In genomic region chr13:36912983-36913382, GRCh38 we compare ENCODE assay signal across 1 cellular context.
A peak's percentile ranks its signal among the peaks of the same experiment; 100 is the strongest.
TF ChIP-seq lines count a peak whose summit lies in the region.

No MANE protein-coding gene starts in this region.

TF ChIP-seq in K562, 482 proteins besides CTCF, POLR2A, EP300 and RAD21 (continued from another document):
- TF ChIP-seq, protein P1, sequence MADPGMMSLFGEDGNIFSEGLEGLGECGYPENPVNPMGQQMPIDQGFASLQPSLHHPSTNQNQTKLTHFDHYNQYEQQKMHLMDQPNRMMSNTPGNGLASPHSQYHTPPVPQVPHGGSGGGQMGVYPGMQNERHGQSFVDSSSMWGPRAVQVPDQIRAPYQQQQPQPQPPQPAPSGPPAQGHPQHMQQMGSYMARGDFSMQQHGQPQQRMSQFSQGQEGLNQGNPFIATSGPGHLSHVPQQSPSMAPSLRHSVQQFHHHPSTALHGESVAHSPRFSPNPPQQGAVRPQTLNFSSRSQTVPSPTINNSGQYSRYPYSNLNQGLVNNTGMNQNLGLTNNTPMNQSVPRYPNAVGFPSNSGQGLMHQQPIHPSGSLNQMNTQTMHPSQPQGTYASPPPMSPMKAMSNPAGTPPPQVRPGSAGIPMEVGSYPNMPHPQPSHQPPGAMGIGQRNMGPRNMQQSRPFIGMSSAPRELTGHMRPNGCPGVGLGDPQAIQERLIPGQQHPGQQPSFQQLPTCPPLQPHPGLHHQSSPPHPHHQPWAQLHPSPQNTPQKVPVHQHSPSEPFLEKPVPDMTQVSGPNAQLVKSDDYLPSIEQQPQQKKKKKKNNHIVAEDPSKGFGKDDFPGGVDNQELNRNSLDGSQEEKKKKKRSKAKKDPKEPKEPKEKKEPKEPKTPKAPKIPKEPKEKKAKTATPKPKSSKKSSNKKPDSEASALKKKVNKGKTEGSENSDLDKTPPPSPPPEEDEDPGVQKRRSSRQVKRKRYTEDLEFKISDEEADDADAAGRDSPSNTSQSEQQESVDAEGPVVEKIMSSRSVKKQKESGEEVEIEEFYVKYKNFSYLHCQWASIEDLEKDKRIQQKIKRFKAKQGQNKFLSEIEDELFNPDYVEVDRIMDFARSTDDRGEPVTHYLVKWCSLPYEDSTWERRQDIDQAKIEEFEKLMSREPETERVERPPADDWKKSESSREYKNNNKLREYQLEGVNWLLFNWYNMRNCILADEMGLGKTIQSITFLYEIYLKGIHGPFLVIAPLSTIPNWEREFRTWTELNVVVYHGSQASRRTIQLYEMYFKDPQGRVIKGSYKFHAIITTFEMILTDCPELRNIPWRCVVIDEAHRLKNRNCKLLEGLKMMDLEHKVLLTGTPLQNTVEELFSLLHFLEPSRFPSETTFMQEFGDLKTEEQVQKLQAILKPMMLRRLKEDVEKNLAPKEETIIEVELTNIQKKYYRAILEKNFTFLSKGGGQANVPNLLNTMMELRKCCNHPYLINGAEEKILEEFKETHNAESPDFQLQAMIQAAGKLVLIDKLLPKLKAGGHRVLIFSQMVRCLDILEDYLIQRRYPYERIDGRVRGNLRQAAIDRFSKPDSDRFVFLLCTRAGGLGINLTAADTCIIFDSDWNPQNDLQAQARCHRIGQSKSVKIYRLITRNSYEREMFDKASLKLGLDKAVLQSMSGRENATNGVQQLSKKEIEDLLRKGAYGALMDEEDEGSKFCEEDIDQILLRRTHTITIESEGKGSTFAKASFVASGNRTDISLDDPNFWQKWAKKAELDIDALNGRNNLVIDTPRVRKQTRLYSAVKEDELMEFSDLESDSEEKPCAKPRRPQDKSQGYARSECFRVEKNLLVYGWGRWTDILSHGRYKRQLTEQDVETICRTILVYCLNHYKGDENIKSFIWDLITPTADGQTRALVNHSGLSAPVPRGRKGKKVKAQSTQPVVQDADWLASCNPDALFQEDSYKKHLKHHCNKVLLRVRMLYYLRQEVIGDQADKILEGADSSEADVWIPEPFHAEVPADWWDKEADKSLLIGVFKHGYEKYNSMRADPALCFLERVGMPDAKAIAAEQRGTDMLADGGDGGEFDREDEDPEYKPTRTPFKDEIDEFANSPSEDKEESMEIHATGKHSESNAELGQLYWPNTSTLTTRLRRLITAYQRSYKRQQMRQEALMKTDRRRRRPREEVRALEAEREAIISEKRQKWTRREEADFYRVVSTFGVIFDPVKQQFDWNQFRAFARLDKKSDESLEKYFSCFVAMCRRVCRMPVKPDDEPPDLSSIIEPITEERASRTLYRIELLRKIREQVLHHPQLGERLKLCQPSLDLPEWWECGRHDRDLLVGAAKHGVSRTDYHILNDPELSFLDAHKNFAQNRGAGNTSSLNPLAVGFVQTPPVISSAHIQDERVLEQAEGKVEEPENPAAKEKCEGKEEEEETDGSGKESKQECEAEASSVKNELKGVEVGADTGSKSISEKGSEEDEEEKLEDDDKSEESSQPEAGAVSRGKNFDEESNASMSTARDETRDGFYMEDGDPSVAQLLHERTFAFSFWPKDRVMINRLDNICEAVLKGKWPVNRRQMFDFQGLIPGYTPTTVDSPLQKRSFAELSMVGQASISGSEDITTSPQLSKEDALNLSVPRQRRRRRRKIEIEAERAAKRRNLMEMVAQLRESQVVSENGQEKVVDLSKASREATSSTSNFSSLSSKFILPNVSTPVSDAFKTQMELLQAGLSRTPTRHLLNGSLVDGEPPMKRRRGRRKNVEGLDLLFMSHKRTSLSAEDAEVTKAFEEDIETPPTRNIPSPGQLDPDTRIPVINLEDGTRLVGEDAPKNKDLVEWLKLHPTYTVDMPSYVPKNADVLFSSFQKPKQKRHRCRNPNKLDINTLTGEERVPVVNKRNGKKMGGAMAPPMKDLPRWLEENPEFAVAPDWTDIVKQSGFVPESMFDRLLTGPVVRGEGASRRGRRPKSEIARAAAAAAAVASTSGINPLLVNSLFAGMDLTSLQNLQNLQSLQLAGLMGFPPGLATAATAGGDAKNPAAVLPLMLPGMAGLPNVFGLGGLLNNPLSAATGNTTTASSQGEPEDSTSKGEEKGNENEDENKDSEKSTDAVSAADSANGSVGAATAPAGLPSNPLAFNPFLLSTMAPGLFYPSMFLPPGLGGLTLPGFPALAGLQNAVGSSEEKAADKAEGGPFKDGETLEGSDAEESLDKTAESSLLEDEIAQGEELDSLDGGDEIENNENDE (IDR thresholded peaks at IDR 0.05; ENCODE audit: low read depth, low read length) = no peak
- TF ChIP-seq, protein P2, sequence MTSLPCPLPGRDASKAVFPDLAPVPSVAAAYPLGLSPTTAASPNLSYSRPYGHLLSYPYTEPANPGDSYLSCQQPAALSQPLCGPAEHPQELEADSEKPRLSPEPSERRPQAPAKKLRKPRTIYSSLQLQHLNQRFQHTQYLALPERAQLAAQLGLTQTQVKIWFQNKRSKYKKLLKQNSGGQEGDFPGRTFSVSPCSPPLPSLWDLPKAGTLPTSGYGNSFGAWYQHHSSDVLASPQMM (CRISPR knock-in tag; IDR thresholded peaks at IDR 0.05) = no peak
- no peak for TF ChIP-seq NR1H2 (CRISPR knock-in tag; IDR thresholded peaks at IDR 0.05)
- TF ChIP-seq, protein P3, sequence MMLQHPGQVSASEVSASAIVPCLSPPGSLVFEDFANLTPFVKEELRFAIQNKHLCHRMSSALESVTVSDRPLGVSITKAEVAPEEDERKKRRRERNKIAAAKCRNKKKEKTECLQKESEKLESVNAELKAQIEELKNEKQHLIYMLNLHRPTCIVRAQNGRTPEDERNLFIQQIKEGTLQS (IDR thresholded peaks at IDR 0.05) = no peak
- TF ChIP-seq, protein P3 (CRISPR knock-in tag; conservative IDR thresholded peaks at IDR 0.05) = no peak
- no peak for TF ChIP-seq ZKSCAN1 (IDR thresholded peaks at IDR 0.05; ENCODE audit: low read depth, low read length)
- TF ChIP-seq, protein P4, sequence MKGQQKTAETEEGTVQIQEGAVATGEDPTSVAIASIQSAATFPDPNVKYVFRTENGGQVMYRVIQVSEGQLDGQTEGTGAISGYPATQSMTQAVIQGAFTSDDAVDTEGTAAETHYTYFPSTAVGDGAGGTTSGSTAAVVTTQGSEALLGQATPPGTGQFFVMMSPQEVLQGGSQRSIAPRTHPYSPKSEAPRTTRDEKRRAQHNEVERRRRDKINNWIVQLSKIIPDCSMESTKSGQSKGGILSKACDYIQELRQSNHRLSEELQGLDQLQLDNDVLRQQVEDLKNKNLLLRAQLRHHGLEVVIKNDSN (CRISPR knock-in tag; IDR thresholded peaks at IDR 0.05) = no peak
- TF ChIP-seq MAFG (tag; conservative IDR thresholded peaks at IDR 0.05) = 0 out of 2 replicates have a peak, but pooled peaks have one; percentile 14
- no peak for TF ChIP-seq ZNF655 (CRISPR knock-in tag; IDR thresholded peaks at IDR 0.05)
- TF ChIP-seq ZNF316 (IDR thresholded peaks at IDR 0.05) = peak; percentile 30
- no peak for TF ChIP-seq ADNP (tag; IDR thresholded peaks at IDR 0.05)
TF ChIP-seq in K562: peak in this region for 3.
